In genomic region chr11:128643661-128644060, GRCh38 we compare ENCODE assay signal across 1 cellular context.
TF ChIP-seq lines count a peak whose summit lies in the region.

No MANE protein-coding gene starts in this region.

TF ChIP-seq in K562, 482 proteins besides CTCF, POLR2A, EP300 and RAD21:
- TF ChIP-seq ASH1L (IDR thresholded peaks at IDR 0.05; ENCODE audit: borderline replicate concordance, low read depth, partially characterized antibody) (no peak), GATAD2B (IDR thresholded peaks at IDR 0.05; ENCODE audit: borderline replicate concordance) (no peak), STAT5B (CRISPR knock-in tag; IDR thresholded peaks at IDR 0.05) (no peak), GMEB1 (CRISPR knock-in tag; IDR thresholded peaks at IDR 0.05) (no peak), ZNF639 (CRISPR knock-in tag; conservative IDR thresholded peaks at IDR 0.05 in 1 of 2, IDR thresholded peaks at IDR 0.05 in 1 of 2) (no peak)
